ENCODE assay signal across 8 cellular contexts in genomic region chr6:109456710-109457595, GRCh38. TPM values are rescaled to one million over a fixed set of nuclear protein-coding genes. Genes with fewer than 3 reads are reported as not detected.
DNase-seq lines count a peak whose midpoint lies in the region; ATAC-seq lines count a peak whose summit lies in the region.

No MANE protein-coding gene starts in this region.

- H3K27me3 Mint-ChIP-seq in activated T-cell treated with anti-CD3 and anti-CD28 coated beads, Interleukin-2, amount 50 U/mL, for 24 hours, result no peaks in the 10 kb centered on the region
- H3K27me3 Mint-ChIP-seq in activated naive CD8-positive, alpha-beta T cell treated with anti-CD3 and anti-CD28 coated beads, Interleukin-2, amount 10 ng/mL, durations not matched to agents 7 days and 5 days, result no peaks in the 10 kb centered on the region

- H3K4me3 ChIP-seq in iPS-18a (ENCODE audit: low read length), result peak overlapping the region; percentile 79

- H3K4me3 Mint-ChIP-seq in activated T-cell treated with anti-CD3 and anti-CD28 coated beads, Interleukin-2, amount 50 U/mL, for 24 hours, result peak overlapping the region; percentile 54
- peak overlapping the region; percentile 63 for H3K4me3 Mint-ChIP-seq in activated naive CD8-positive, alpha-beta T cell treated with anti-CD3 and anti-CD28 coated beads, Interleukin-2, amount 10 ng/mL, durations not matched to agents 7 days and 5 days

- no peak overlapping the region for H3K27ac ChIP-seq in iPS-18a (ENCODE audit: low read length)

- H3K36me3 ChIP-seq in iPS-18a (ENCODE audit: control insufficient read depth, low read depth, low read length), result peaks cover 11% of the 10 kb centered on the region

- H3K4me1 ChIP-seq in iPS-18a (ENCODE audit: control insufficient read depth, low read depth, low read length), result peaks cover 25% of the 10 kb centered on the region

- POLR2A ChIA-PET in activated naive CD8-positive, alpha-beta T cell treated with anti-CD3 and anti-CD28 coated beads, Interleukin-2, amount 10 ng/mL, durations not matched to agents 7 days and 5 days (lab: Charles Lee), result interaction anchor here (0.5 to 7.7 kb wide), 7 partner anchors 14 to 1517 kb away, joined by 3 to 92 read pairs (median 4); partner anchors contain the start of genes CD164, PPIL6, SMPD2 and ZBTB24

- H3K27ac Mint-ChIP-seq in activated T-cell treated with anti-CD3 and anti-CD28 coated beads, Interleukin-2, amount 50 U/mL, for 24 hours, result peak overlapping the region; percentile 47
- H3K27ac Mint-ChIP-seq in activated naive CD8-positive, alpha-beta T cell treated with anti-CD3 and anti-CD28 coated beads, Interleukin-2, amount 10 ng/mL, durations not matched to agents 7 days and 5 days, result peak overlapping the region; percentile 64

- no peaks in the 10 kb centered on the region for H3K27me3 ChIP-seq in iPS-18a (ENCODE audit: control insufficient read depth, insufficient read depth, low read length)

- H3K9me3 ChIP-seq in iPS-18a (ENCODE audit: control insufficient read depth, low read depth, low read length), result no peaks in the 10 kb centered on the region

- H3K9me3 Mint-ChIP-seq in activated T-cell treated with anti-CD3 and anti-CD28 coated beads, Interleukin-2, amount 50 U/mL, for 24 hours, result peaks cover 3% of the 10 kb centered on the region
- peaks cover under 1% of the 10 kb centered on the region for H3K9me3 Mint-ChIP-seq in activated naive CD8-positive, alpha-beta T cell treated with anti-CD3 and anti-CD28 coated beads, Interleukin-2, amount 10 ng/mL, durations not matched to agents 7 days and 5 days

- peaks cover 70% of the 10 kb centered on the region for H3K4me1 Mint-ChIP-seq in activated T-cell treated with anti-CD3 and anti-CD28 coated beads, Interleukin-2, amount 50 U/mL, for 24 hours (ENCODE audit: low read depth)
- H3K4me1 Mint-ChIP-seq in activated naive CD8-positive, alpha-beta T cell treated with anti-CD3 and anti-CD28 coated beads, Interleukin-2, amount 10 ng/mL, durations not matched to agents 7 days and 5 days, result peaks cover 42% of the 10 kb centered on the region

- no peak for DNase-seq in activated T-cell treated with anti-CD3 and anti-CD28 coated beads, Interleukin-2, amount 50 U/mL, for 24 hours
- DNase-seq in activated T-cell treated with anti-CD3 and anti-CD28 coated beads, Interleukin-2, amount 50 U/mL, for 48 hours, result no peak
- DNase-seq in activated naive CD8-positive, alpha-beta T cell treated with anti-CD3 and anti-CD28 coated beads, Interleukin-2, amount 10 ng/mL, durations not matched to agents 7 days and 5 days, result no peak
- peak; percentile 65 for DNase-seq in stromal cell of bone marrow (ENCODE audit: low read depth)
- no peak for DNase-seq in activated gamma-delta T cell treated with Interleukin-2 at 50 U/mL for 16 hours
- DNase-seq in NCI-H82 treated with DMSO at 0.1 percent for 48 hours (lab: John Stamatoyannopoulos, UW; ENCODE audit: unreplicated experiment), result no peak
- DNase-seq in NCI-H82 (lab: John Stamatoyannopoulos, UW), result no peak

- ATAC-seq in activated naive CD8-positive, alpha-beta T cell treated with anti-CD3 and anti-CD28 coated beads, Interleukin-2, amount 10 ng/mL, durations not matched to agents 7 days and 5 days (ENCODE audit: low read depth), result no peak

- H3K36me3 Mint-ChIP-seq in activated T-cell treated with anti-CD3 and anti-CD28 coated beads, Interleukin-2, amount 50 U/mL, for 24 hours (ENCODE audit: low read depth), result peaks cover 55% of the 10 kb centered on the region
- H3K36me3 Mint-ChIP-seq in activated naive CD8-positive, alpha-beta T cell treated with anti-CD3 and anti-CD28 coated beads, Interleukin-2, amount 10 ng/mL, durations not matched to agents 7 days and 5 days, result peaks cover 10% of the 10 kb centered on the region

- H3K9ac ChIP-seq in iPS-18a (ENCODE audit: low read length), result no peak overlapping the region

RNA-seq across cellular contexts. Expression of gene MICAL1, which starts 1.4 kb away (rescaled TPM):
- 10 to 100 TPM; 80.4 to 81.5 TPM for total RNA-seq in activated naive CD8-positive, alpha-beta T cell treated with anti-CD3 and anti-CD28 coated beads, Interleukin-2, amount 10 ng/mL, durations not matched to agents 7 days and 5 days

RNA-seq across cellular contexts. Expression of gene SMPD2, which starts 16.4 kb away (rescaled TPM):
- 10 to 100 TPM; 15.6 to 16.6 TPM for total RNA-seq in activated naive CD8-positive, alpha-beta T cell treated with anti-CD3 and anti-CD28 coated beads, Interleukin-2, amount 10 ng/mL, durations not matched to agents 7 days and 5 days

RNA-seq across cellular contexts. Expression of gene PPIL6, which starts 16.5 kb away (rescaled TPM):
- total RNA-seq in activated naive CD8-positive, alpha-beta T cell treated with anti-CD3 and anti-CD28 coated beads, Interleukin-2, amount 10 ng/mL, durations not matched to agents 7 days and 5 days, result under 1 TPM; 0.17 to 0.53 TPM

RNA-seq across cellular contexts. Expression of gene ZBTB24, which starts 26.1 kb away (rescaled TPM):
- 10 to 100 TPM; 19.7 to 20.0 TPM for total RNA-seq in activated naive CD8-positive, alpha-beta T cell treated with anti-CD3 and anti-CD28 coated beads, Interleukin-2, amount 10 ng/mL, durations not matched to agents 7 days and 5 days
